In genomic region chr1:23114424-23115079, GRCh38 we compare ENCODE assay signal across 9 cellular contexts. TPM values are rescaled to one million over a fixed set of nuclear protein-coding genes. Genes with fewer than 3 reads are reported as not detected.
DNase-seq lines count a peak whose midpoint lies in the region; ATAC-seq, FAIRE-seq and TF ChIP-seq lines count a peak whose summit lies in the region.
"Had no signal": no experiment of that assay in that cellular context is flagged by ENCODE, and none has a peak within 500 bp of the region (broad histone marks: within the 10 kb centered on the region; RNA-seq: fewer than 3 reads in every experiment).

No MANE protein-coding gene starts in this region.

- H3K27me3 ChIP-seq in keratinocyte (ENCODE audit: control insufficient read depth, extremely low read depth, insufficient read depth, low read length) (no peaks in the 10 kb centered on the region), tibial nerve (no peaks in the 10 kb centered on the region)

- H4K20me1 ChIP-seq in keratinocyte (ENCODE audit: control insufficient read depth, extremely low read depth, insufficient read depth, low read length): peaks cover 3% of the 10 kb centered on the region

- ATAC-seq in HG03280 (IDR thresholded peaks at IDR 0.05; ENCODE audit: unreplicated experiment) (no peak), GM19328 (IDR thresholded peaks at IDR 0.05; ENCODE audit: unreplicated experiment) (no peak)

- H3K4me3 ChIP-seq in keratinocyte (ENCODE audit: control insufficient read depth in 2 of 3, extremely low read depth in 1 of 3, insufficient read depth in 2 of 3, low read depth in 1 of 3, low read length in 3 of 3): peak overlapping the region in 2 of 3 experiments; percentile 2 to 37
- no peak overlapping the region for H3K4me3 ChIP-seq in tibial nerve

- peaks cover 0 to 4% of the 10 kb centered on the region in 2 experiments for H3K36me3 ChIP-seq in keratinocyte (ENCODE audit: control insufficient read depth in 2 of 2, extremely low read depth in 1 of 2, insufficient read depth in 2 of 2, low read length in 2 of 2)
- H3K36me3 ChIP-seq in tibial nerve: no peaks in the 10 kb centered on the region

- peaks cover 84% of the 10 kb centered on the region for H3K79me2 ChIP-seq in keratinocyte (ENCODE audit: control insufficient read depth, insufficient read depth, low read length)

- H3K4me1 ChIP-seq in keratinocyte (ENCODE audit: control insufficient read depth, extremely low read depth, insufficient read depth, low read length) (peaks cover 55% of the 10 kb centered on the region), tibial nerve (peaks cover 0 to 67% (median 25%) of the 10 kb centered on the region in 4 donors)

- no peak overlapping the region for H2AFZ ChIP-seq in keratinocyte (ENCODE audit: control insufficient read depth, low read length)

- H3K4me3 Mint-ChIP-seq in activated naive CD4-positive, alpha-beta T cell treated with anti-CD3 and anti-CD28 coated beads for 36 hours: no peak overlapping the region

- H3K4me1 Mint-ChIP-seq in activated naive CD4-positive, alpha-beta T cell treated with anti-CD3 and anti-CD28 coated beads for 36 hours (ENCODE audit: low read depth): peaks cover 72% of the 10 kb centered on the region

- H3K4me2 ChIP-seq in keratinocyte (ENCODE audit: control insufficient read depth, extremely low read depth, insufficient read depth, low read depth, low read length): peak overlapping the region; percentile 72

- no peaks in the 10 kb centered on the region for H3K9me3 ChIP-seq in keratinocyte (ENCODE audit: control insufficient read depth, low read depth, low read length)
- H3K9me3 ChIP-seq in tibial nerve: no peaks in the 10 kb centered on the region

- peak; percentile 71 for FAIRE-seq in keratinocyte (lab: Jason Lieb, UNC)

- peak; percentile 23 for DNase-seq in activated naive CD4-positive, alpha-beta T cell treated with anti-CD3 and anti-CD28 coated beads for 36 hours
- no peak for DNase-seq in activated naive CD4-positive, alpha-beta T cell treated with anti-CD3 and anti-CD28 coated beads, Interleukin-2, amount 50 U/mL, for 16 hours
- DNase-seq in keratinocyte (ENCODE audit: low read depth, low spot score) (no peak), tibial nerve (ENCODE audit: low spot score in 2 of 2) (no peak), DMS79 treated with DMSO at 0.1 percent for 48 hours (lab: John Stamatoyannopoulos, UW) (no peak)

- no peak for TF ChIP-seq EP300 in tibial nerve (IDR thresholded peaks at IDR 0.05)

- TF ChIP-seq CTCF in VCaP (conservative IDR thresholded peaks at IDR 0.05) (no peak), keratinocyte (optimal IDR thresholded peaks at IDR 0.05 in 1 of 3, IDR thresholded peaks at IDR 0.05 in 1 of 3, conservative IDR thresholded peaks at IDR 0.05 in 1 of 3; ENCODE audit: extremely low read depth in 1 of 3, insufficient read depth in 2 of 3, low read length in 3 of 3) (no peak), tibial nerve (IDR thresholded peaks at IDR 0.05) (no peak)

- dilution Hi-C loops in keratinocyte (cut with MboI; ENCODE audit: extremely low pct_ligation_motif_present, low sequenced_read_pairs): loop anchor here (5.0 kb wide), 1 partner anchor 68 kb away; no protein-coding TSS in a partner anchor

- CTCF ChIA-PET in activated naive CD4-positive, alpha-beta T cell treated with anti-CD3 and anti-CD28 coated beads for 36 hours (lab: Charles Lee): interaction anchor here (6.6 kb wide), 1 partner anchor 15 kb away, joined by 36 read pairs; no protein-coding TSS in a partner anchor

- TF ChIP-seq POLR2A in tibial nerve (IDR thresholded peaks at IDR 0.05): no peak

- H3K9ac ChIP-seq in keratinocyte (ENCODE audit: control insufficient read depth, extremely low read depth, insufficient read depth, low read length): peak overlapping the region; percentile 29

- no peaks in the 10 kb centered on the region for H3K36me3 Mint-ChIP-seq in activated naive CD4-positive, alpha-beta T cell treated with anti-CD3 and anti-CD28 coated beads for 36 hours (ENCODE audit: low read depth)

- no peaks in the 10 kb centered on the region for H3K27me3 Mint-ChIP-seq in activated naive CD4-positive, alpha-beta T cell treated with anti-CD3 and anti-CD28 coated beads for 36 hours (ENCODE audit: low read depth)

- H3K27ac Mint-ChIP-seq in activated naive CD4-positive, alpha-beta T cell treated with anti-CD3 and anti-CD28 coated beads for 36 hours: no peak overlapping the region

- no peaks in the 10 kb centered on the region for H3K9me3 Mint-ChIP-seq in activated naive CD4-positive, alpha-beta T cell treated with anti-CD3 and anti-CD28 coated beads for 36 hours
- H3K9me3 Mint-ChIP-seq: activated naive CD4-positive, alpha-beta T cell treated with anti-CD3 and anti-CD28 coated beads, Interleukin-2, amount 50 U/mL, for 72 hours had no signal

- H3K27ac ChIP-seq in VCaP (peak overlapping the region; percentile 81), keratinocyte (ENCODE audit: control insufficient read depth, insufficient read depth, low read length) (peak overlapping the region; percentile 13), tibial nerve (peak overlapping the region in 3 of 4 donors; percentile 28 to 74 (median 61))

- 39 to 45% methylated on average over 6 of the region's 6 CpGs for WGBS in tibial nerve, 2 donors

- intact Hi-C loops in activated naive CD4-positive, alpha-beta T cell treated with anti-CD3 and anti-CD28 coated beads for 36 hours (cut with micrococcal nuclease): loop anchor here (1.0 kb wide), 1 partner anchor 11 kb away; no protein-coding TSS in a partner anchor

- peaks cover 7% of the 10 kb centered on the region for H3K9me1 ChIP-seq in keratinocyte (ENCODE audit: control insufficient read depth, extremely low read depth, insufficient read depth, low read length)

RNA-seq across cellular contexts. Expression of gene LUZP1, which starts 54.1 kb away (rescaled TPM):
- total RNA-seq in activated naive CD4-positive, alpha-beta T cell treated with anti-CD3 and anti-CD28 coated beads for 36 hours: 10 to 100 TPM; 12.6 to 13.7 TPM
- polyA plus RNA-seq in keratinocyte: 46.1 to 52.8 TPM (median 52.5 TPM) in 3 replicates
- polyA plus RNA-seq in keratinocyte (2011; ENCODE audit: low read depth): 102 TPM
- polyA plus RNA-seq in keratinocyte (2011; cell fraction: cytosol; rRNA removed): 31.4 and 40.6 TPM in 2 replicates
- polyA plus RNA-seq in keratinocyte (2011; cell fraction: nucleus; rRNA removed): 68.2 and 75.7 TPM in 2 replicates
- 18.8 and 46.9 TPM in 2 replicates for polyA plus RNA-seq in keratinocyte (2012; ENCODE audit: low replicate concordance)
- polyA minus RNA-seq in keratinocyte: 65.4 to 110 TPM (median 99.0 TPM) in 3 replicates
- polyA minus RNA-seq in keratinocyte (2011; cell fraction: cytosol; rRNA and poly(A)+ RNA removed): 59.9 TPM
- 89.4 and 161 TPM in 2 replicates for polyA minus RNA-seq in keratinocyte (2011; cell fraction: nucleus; rRNA and poly(A)+ RNA removed)
- 10 to 100 TPM; 16.7 to 17.7 (median 17.2) TPM for total RNA-seq in tibial nerve

Comparison
In these comparisons a context has a peak if more than half of its experiments do, and no peak if none do; other contexts are left out.
1. H3K27ac ChIP-seq: peak in every context shown above with its lines; median percentile 81 in VCaP; 61 in tibial nerve; 13 in keratinocyte.
2. H3K4me3 ChIP-seq: peak in keratinocyte (2 of 3); none in tibial nerve (0 of 4).